ENCODE assay signal across 11 cellular contexts in genomic region chr17:49618112-49618611, GRCh38. TPM values are rescaled to one million over a fixed set of nuclear protein-coding genes. Genes with fewer than 3 reads are reported as not detected.
DNase-seq lines count a peak whose midpoint lies in the region; ATAC-seq and TF ChIP-seq lines count a peak whose summit lies in the region.
"Had no signal": no experiment of that assay in that cellular context is flagged by ENCODE, and none has a peak within 500 bp of the region (broad histone marks: within the 10 kb centered on the region; RNA-seq: fewer than 3 reads in every experiment).

No MANE protein-coding gene starts in this region.

- no peak for ATAC-seq in psoas muscle

- H3K9me3 ChIP-seq in psoas muscle, result no peaks in the 10 kb centered on the region

- in situ Hi-C loops in brain microvascular endothelial cell (cut with HindIII; ENCODE audit: low pct_ligation_motif_present, low sequenced_read_pairs), result no loop called here

- TF ChIP-seq CTCF in coronary artery (IDR thresholded peaks at IDR 0.05), result no peak
- no peak for TF ChIP-seq CTCF in psoas muscle (IDR thresholded peaks at IDR 0.05)
- TF ChIP-seq CTCF in brain microvascular endothelial cell (IDR thresholded peaks at IDR 0.05; ENCODE audit: low read depth, low read length, missing control alignments), result no peak

- H3K4me3 ChIP-seq in coronary artery (no peak overlapping the region), psoas muscle (no peak overlapping the region), brain microvascular endothelial cell (ENCODE audit: low read depth, low read length) (no peak overlapping the region)

- 83 to 94% (median 92%) methylated on average over 1 of the region's 1 CpG for WGBS in psoas muscle, 3 donors

- H3K27me3 ChIP-seq in psoas muscle (ENCODE audit: insufficient read depth in 3 of 3, low read length in 2 of 3) (no peaks in the 10 kb centered on the region), brain microvascular endothelial cell (replicated peaks) (no peaks in the 10 kb centered on the region)

- DNase-seq in ELR (ENCODE audit: low read depth), result peak; percentile 51
- DNase-seq in M059J (ENCODE audit: low read depth), result peak; percentile 67
- DNase-seq in coronary artery (ENCODE audit: low spot score), result no peak
- DNase-seq in psoas muscle, result no peak
- no peak for DNase-seq in NCI-H2227 (lab: John Stamatoyannopoulos, UW; ENCODE audit: unreplicated experiment)
- no peak for DNase-seq in NCI-H226
- DNase-seq in brain microvascular endothelial cell, result no peak
- DNase-seq: effector CD4-positive, alpha-beta T cell; NCI-H524 had no signal

- H3K27ac ChIP-seq in coronary artery (peak overlapping the region; percentile 56 to 89), psoas muscle (peak overlapping the region; percentile 12), brain microvascular endothelial cell (no peak overlapping the region)

- intact Hi-C loops in psoas muscle (cut with DNase I), result loop anchor here in 1 of 2 donors (5.0 kb wide), 2 partner anchors 44 to 59 kb away; partner anchors contain the start of gene SPOP

- H3K36me3 ChIP-seq in psoas muscle (ENCODE audit: insufficient read depth in 1 of 2, low read depth in 1 of 2) (peaks cover 10 to 64% of the 10 kb centered on the region in 2 donors), brain microvascular endothelial cell (replicated peaks) (peaks cover 42% of the 10 kb centered on the region)

- peaks cover 39% of the 10 kb centered on the region for H3K4me1 ChIP-seq in psoas muscle

RNA-seq across cellular contexts. Expression of gene NXPH3, which starts 42.5 kb away (rescaled TPM):
- total RNA-seq in M059J (2014; rRNA removed; shearing (Covaris generic)), result 3.5 and 5.2 TPM in 2 replicates
- total RNA-seq in psoas muscle, result 1 to 10 TPM in 1 of 4 donors, under 1 TPM in 3; 0.42 to 1.8 (median 0.61) TPM
- polyA plus RNA-seq in psoas muscle, result under 1 TPM; 0.39 to 0.75 (median 0.55) TPM
- total RNA-seq: kidney epithelial cell, RPMI7951 had no signal

RNA-seq across cellular contexts. Expression of gene SPOP, which starts 59.7 kb away (rescaled TPM):
- 28.2 and 47.5 TPM in 2 replicates for total RNA-seq in M059J (2014; rRNA removed; shearing (Covaris generic))
- 10 to 100 TPM; 37.1 to 59.7 (median 52.0) TPM for total RNA-seq in psoas muscle
- polyA plus RNA-seq in psoas muscle, result 10 to 100 TPM; 31.2 to 64.9 (median 35.5) TPM

Comparison
In these comparisons a context has a peak if more than half of its experiments do, and no peak if none do; other contexts are left out.
1. DNase-seq: peak in ELR (single experiment) and M059J (single experiment); none in coronary artery (single experiment), psoas muscle (0 of 2), NCI-H2227 (single experiment), NCI-H226 (single experiment) and brain microvascular endothelial cell (single experiment).